ENCODE assay signal across 18 cellular contexts in the genomic region with DNA sequence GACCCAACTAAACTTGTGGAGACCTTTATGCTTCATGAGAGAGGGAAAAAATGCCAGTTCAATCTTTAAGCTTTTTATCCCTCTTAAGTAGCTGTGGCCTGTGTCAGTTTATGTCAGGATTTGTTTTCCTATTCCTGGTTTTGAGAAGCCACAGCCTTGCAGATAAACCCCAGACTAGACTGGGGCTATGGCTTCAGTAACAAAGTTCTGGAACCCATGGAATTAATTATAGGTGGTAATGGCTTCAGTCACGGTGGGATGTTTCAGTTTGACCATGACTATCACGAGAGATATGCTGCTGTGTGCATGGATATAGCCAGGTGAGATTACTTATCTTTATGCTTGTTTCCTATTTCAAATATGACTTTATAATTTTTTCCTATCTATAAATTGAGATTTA.
"Had no signal": no experiment of that assay in that cellular context is flagged by ENCODE, and none has a peak within 500 bp of the region (broad histone marks: within the 10 kb centered on the region; RNA-seq: fewer than 3 reads in every experiment).

No MANE protein-coding gene starts in this region.

- H3K36me3 ChIP-seq: esophagus squamous epithelium, lower lobe of right lung, right lobe of liver, stomach, thyroid gland, vagina had no signal

- H3K79me2 ChIP-seq: parathyroid adenoma had no signal

- H3K4me3 ChIP-seq: coronary artery, esophagus squamous epithelium, lower lobe of right lung, mucosa of descending colon, right lobe of liver, stomach, thyroid gland, vagina had no signal

- H3K4me1 ChIP-seq: lower lobe of right lung, right lobe of liver, stomach, thyroid gland, vagina had no signal

- H3K27ac ChIP-seq: coronary artery, esophagus squamous epithelium, lower lobe of right lung, parathyroid adenoma, right lobe of liver, stomach, thyroid gland, vagina had no signal

- H3K9ac ChIP-seq: parathyroid adenoma had no signal

- H3K9me3 ChIP-seq: esophagus squamous epithelium, lower lobe of right lung, mucosa of descending colon, right lobe of liver, stomach, thyroid gland, vagina had no signal

- DNase-seq: effector memory CD4-positive, alpha-beta T cell; esophagus squamous epithelium; left cardiac atrium; left ventricle myocardium superior; lower lobe of right lung; mucosa of descending colon; naive B cell; right lobe of liver; stimulated activated CD4-positive, alpha-beta T cell treated with anti-CD3 and anti-CD28 coated beads, Interleukin-2, amount 100 ng/mL, for 24 hours; stimulated activated CD4-positive, alpha-beta T cell treated with anti-CD3 and anti-CD28 coated beads, Interleukin-4, amount 100 ng/mL, for 24 hours; stimulated activated naive CD4-positive, alpha-beta T cell treated with Interleukin-2 at 50 U/mL for 16 hours; stomach; thyroid gland; trophoblast cell had no signal

- H3K27me3 ChIP-seq: esophagus squamous epithelium, right lobe of liver, stomach, thyroid gland, vagina had no signal

- ATAC-seq: left cardiac atrium; left ventricle myocardium superior; lower lobe of right lung; mucosa of descending colon; right lobe of liver; stimulated activated effector memory CD8-positive, alpha-beta T cell treated with anti-CD3 and anti-CD28 coated beads, Interleukin-12 subunit alpha, Interleukin-12 subunit beta, amount 100 ng/mL, for 72 hours had no signal
